Comparison of ENCODE assay signal across 8 cellular contexts in the genomic region with DNA sequence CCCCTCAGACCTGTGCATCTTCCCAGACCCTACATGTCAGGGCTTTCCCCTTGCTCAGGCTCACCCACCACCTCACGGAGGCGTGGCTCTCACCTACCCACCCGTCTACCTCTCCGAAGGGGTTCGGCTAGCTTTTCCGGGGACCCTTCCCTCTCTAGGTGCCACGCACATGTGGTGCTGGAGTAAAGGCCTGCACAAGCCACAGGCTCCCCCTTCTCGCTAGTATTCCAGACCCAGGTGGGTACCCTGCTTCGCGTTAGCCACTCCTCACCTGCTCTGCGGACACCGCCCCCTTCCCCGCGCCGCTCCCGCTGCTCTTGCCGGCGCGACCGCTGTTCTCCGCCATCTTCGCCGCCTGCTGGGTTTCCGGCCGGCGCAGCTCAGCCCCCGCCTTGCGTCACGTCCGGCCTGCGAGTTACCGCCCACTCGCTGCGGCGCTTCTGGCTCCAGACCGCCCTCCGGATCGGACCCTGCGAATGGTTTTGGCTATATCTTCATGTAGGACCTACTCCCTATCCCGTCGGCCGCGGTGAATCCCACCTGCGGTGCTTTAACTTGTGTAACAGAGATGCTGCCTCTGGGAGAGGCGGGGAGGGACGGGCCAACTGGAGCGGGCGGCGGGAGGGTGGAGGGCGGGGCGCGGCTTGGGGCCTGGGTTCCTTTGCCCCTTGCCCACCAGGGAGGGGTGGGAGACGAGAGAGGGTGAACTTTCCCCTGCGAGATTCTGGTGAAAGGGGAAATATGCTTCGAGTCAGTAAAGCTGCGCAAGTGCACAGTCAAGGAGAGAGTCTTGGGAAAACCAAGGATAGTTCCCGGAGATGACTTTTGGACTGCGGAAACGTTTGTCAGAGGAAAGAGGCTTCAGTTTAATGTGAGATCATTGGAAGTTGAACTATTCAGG. TPM values are rescaled to one million over a fixed set of nuclear protein-coding genes. Genes with fewer than 3 reads are reported as not detected.
DNase-seq lines count a peak whose midpoint lies in the region; ATAC-seq and TF ChIP-seq lines count a peak whose summit lies in the region.

A gene with protein sequence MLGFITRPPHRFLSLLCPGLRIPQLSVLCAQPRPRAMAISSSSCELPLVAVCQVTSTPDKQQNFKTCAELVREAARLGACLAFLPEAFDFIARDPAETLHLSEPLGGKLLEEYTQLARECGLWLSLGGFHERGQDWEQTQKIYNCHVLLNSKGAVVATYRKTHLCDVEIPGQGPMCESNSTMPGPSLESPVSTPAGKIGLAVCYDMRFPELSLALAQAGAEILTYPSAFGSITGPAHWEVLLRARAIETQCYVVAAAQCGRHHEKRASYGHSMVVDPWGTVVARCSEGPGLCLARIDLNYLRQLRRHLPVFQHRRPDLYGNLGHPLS (plus strand): TSS at position 425 of the 901 bp plus-strand sequence. CDS start 72 bp downstream, at position 497.
A gene with protein sequence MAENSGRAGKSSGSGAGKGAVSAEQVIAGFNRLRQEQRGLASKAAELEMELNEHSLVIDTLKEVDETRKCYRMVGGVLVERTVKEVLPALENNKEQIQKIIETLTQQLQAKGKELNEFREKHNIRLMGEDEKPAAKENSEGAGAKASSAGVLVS (minus strand): TSS at position 357 of the 901 bp plus-strand sequence. CDS start 11 bp downstream, at position 346.

- DNase-seq in GM12865 (ENCODE audit: low read depth) = peak; percentile 89
- DNase-seq in NCI-H1105 (lab: John Stamatoyannopoulos, UW) = peak; percentile 71
- peak; percentile 64 to 87 (median 79) for DNase-seq in T-cell
- DNase-seq in adipocyte (ENCODE audit: low read depth) = peak; percentile 96
- peak; percentile 91 to 93 for DNase-seq in cardiac muscle cell (ENCODE audit: low read depth in 1 of 2, low spot score in 1 of 2)
- peak; percentile 83 to 84 for DNase-seq in thyroid gland

- POLR2A ChIA-PET in T-cell (lab: Charles Lee) = interaction anchor here (0.6 to 2.1 kb wide), 9 partner anchors 14 to 411 kb away, joined by 3 to 11 read pairs (median 5); a partner anchor contains a TSS

- H3K36me3 ChIP-seq in adipocyte (ENCODE audit: control insufficient read depth, insufficient read depth, low read length, severe bottlenecking) (peaks cover 46% of the 10 kb centered on the region), cardiac muscle cell (peaks cover 22% of the 10 kb centered on the region), parathyroid adenoma (ENCODE audit: control insufficient read depth, insufficient read depth, low read length) (no peaks in the 10 kb centered on the region), thyroid gland (peaks cover 20 to 23% of the 10 kb centered on the region in 2 donors)

- peak; percentile 76 for ATAC-seq in HG02623 (IDR thresholded peaks at IDR 0.05; ENCODE audit: unreplicated experiment)
- ATAC-seq in T-cell (replicated peaks in 1 of 4) = peak; percentile 86 to 89 (median 88)

- intact Hi-C loops in thyroid gland (cut with DNase I) = no loop called here

- H3K4me2 ChIP-seq in parathyroid adenoma (ENCODE audit: low read length) = peak within 1 kb of the TSS; percentile 80

- H3K4me3 ChIP-seq in GM12865 (ENCODE audit: low read depth, low read length) (peak within 1 kb of the TSS; percentile 74), adipocyte (ENCODE audit: low read length) (peak within 1 kb of the TSS; percentile 100), cardiac muscle cell (peak within 1 kb of the TSS; percentile 96), parathyroid adenoma (ENCODE audit: low read depth, low read length) (peak within 1 kb of the TSS; percentile 93), thyroid gland (replicated peaks in 1 of 3) (peak within 1 kb of the TSS; percentile 77 to 92 (median 79))

- H3K36me3 Mint-ChIP-seq in T-cell = peaks cover 30% of the 10 kb centered on the region

- peak within 1 kb of the TSS; percentile 89 to 96 (median 92) for H3K4me3 Mint-ChIP-seq in T-cell

- peak within 1 kb of the TSS; percentile 91 to 93 for H3K27ac Mint-ChIP-seq in T-cell

- peaks cover 31% of the 10 kb centered on the region for H3K79me2 ChIP-seq in parathyroid adenoma

- H3K4me1 Mint-ChIP-seq in T-cell = peaks cover 62 to 77% (median 76%) of the 10 kb centered on the region in 3 donors

- H3K27me3 ChIP-seq in adipocyte (replicated peaks; ENCODE audit: control insufficient read depth, insufficient read depth, low read length) (no peaks in the 10 kb centered on the region), cardiac muscle cell (no peaks in the 10 kb centered on the region), parathyroid adenoma (ENCODE audit: control insufficient read depth, insufficient read depth, low read length) (no peaks in the 10 kb centered on the region), thyroid gland (no peaks in the 10 kb centered on the region)

- H3K4me1 ChIP-seq in adipocyte (ENCODE audit: control insufficient read depth, insufficient read depth, low read length) (peaks cover 50% of the 10 kb centered on the region), cardiac muscle cell (ENCODE audit: low read depth) (peaks cover 15% of the 10 kb centered on the region), parathyroid adenoma (peaks cover 13% of the 10 kb centered on the region), thyroid gland (peaks cover 20 to 36% of the 10 kb centered on the region in 2 donors)

- no peaks in the 10 kb centered on the region for H3K9me3 Mint-ChIP-seq in T-cell

- no peaks in the 10 kb centered on the region for H3K9me3 ChIP-seq in adipocyte (ENCODE audit: control insufficient read depth, low read length)
- no peaks in the 10 kb centered on the region for H3K9me3 ChIP-seq in cardiac muscle cell (ENCODE audit: low read depth)
- no peaks in the 10 kb centered on the region for H3K9me3 ChIP-seq in parathyroid adenoma (ENCODE audit: control insufficient read depth, low read length)
- H3K9me3 ChIP-seq in thyroid gland = no peaks in the 10 kb centered on the region

- 0 to 1% methylated on average over 27 to 58 of the region's 59 CpGs for WGBS in thyroid gland, 2 donors

- no peak for TF ChIP-seq CTCF in GM12865 (IDR thresholded peaks at IDR 0.05; ENCODE audit: insufficient read depth, low read depth, low read length, missing control alignments)
- TF ChIP-seq CTCF in cardiac muscle cell (IDR thresholded peaks at IDR 0.05; ENCODE audit: low read depth, low read length) = no peak
- no peak for TF ChIP-seq CTCF in parathyroid adenoma (IDR thresholded peaks at IDR 0.05)
- TF ChIP-seq CTCF in thyroid gland (IDR thresholded peaks at IDR 0.05) = no peak

- peak within 1 kb of the TSS; percentile 92 for H3K27ac ChIP-seq in cardiac muscle cell
- peak within 1 kb of the TSS; percentile 93 for H3K27ac ChIP-seq in parathyroid adenoma
- peak within 1 kb of the TSS; percentile 78 to 93 (median 93) for H3K27ac ChIP-seq in thyroid gland

- TF ChIP-seq POLR2A in thyroid gland (IDR thresholded peaks at IDR 0.05) = peak; percentile 9 to 91

- H3K9ac ChIP-seq in adipocyte (ENCODE audit: low read length) (peak within 1 kb of the TSS; percentile 99), parathyroid adenoma (peak within 1 kb of the TSS; percentile 43)

- H3K27me3 Mint-ChIP-seq in T-cell = no peaks in the 10 kb centered on the region

- CTCF ChIA-PET in T-cell (lab: Charles Lee) = interaction anchor here in 1 of 2 donors (0.6 to 1.5 kb wide), 7 partner anchors 15 to 108 kb away, joined by 3 to 8 read pairs (median 3); a partner anchor contains a TSS

- H2AFZ ChIP-seq in parathyroid adenoma = peak within 1 kb of the TSS; percentile 86

RNA-seq across cellular contexts. Expression of the first gene that starts in this region (rescaled TPM):
- total RNA-seq in T-cell (10 to 100 TPM; 23.4 to 44.7 (median 41.7) TPM), cardiac muscle cell (60.7 and 65.9 TPM in 2 replicates), thyroid gland (10 to 100 TPM; 36.4 to 50.4 (median 47.9) TPM)
- polyA plus RNA-seq in cardiac muscle cell = 64.6 and 92.6 TPM in 2 replicates

RNA-seq across cellular contexts. Expression of the second gene that starts in this region (rescaled TPM):
- 10 to 100 TPM; 32.4 to 48.3 (median 42.1) TPM for total RNA-seq in T-cell
- 85.4 and 137 TPM in 2 replicates for total RNA-seq in cardiac muscle cell
- 103 and 121 TPM in 2 replicates for polyA plus RNA-seq in cardiac muscle cell
- 10 to 100 TPM; 23.8 to 58.2 (median 30.3) TPM for total RNA-seq in thyroid gland

Comparison
In these comparisons a context has a peak if more than half of its experiments do, and no peak if none do; other contexts are left out.
1. Peak in every context shown above with its lines: DNase-seq, ATAC-seq, H3K4me3 ChIP-seq and H3K27ac ChIP-seq.